14 cellular contexts compared by ENCODE assay signal in genomic region chr14:75247939-75248338, GRCh38. TPM values are rescaled to one million over a fixed set of nuclear protein-coding genes. Genes with fewer than 3 reads are reported as not detected.
DNase-seq lines count a peak whose midpoint lies in the region; ATAC-seq, FAIRE-seq and TF ChIP-seq lines count a peak whose summit lies in the region.
"Had no signal": no experiment of that assay in that cellular context is flagged by ENCODE, and none has a peak within 500 bp of the region (broad histone marks: within the 10 kb centered on the region; RNA-seq: fewer than 3 reads in every experiment).

No MANE protein-coding gene starts in this region.

- H3K27me3 Mint-ChIP-seq in activated naive CD4-positive, alpha-beta T cell treated with anti-CD3 and anti-CD28 coated beads, Interleukin-2, amount 10 ng/mL, durations not matched to agents 7 days and 5 days: peaks cover 43% of the 10 kb centered on the region
- H3K27me3 Mint-ChIP-seq: progenitor cell of endocrine pancreas had no signal

- H3K27ac Mint-ChIP-seq in activated naive CD4-positive, alpha-beta T cell treated with anti-CD3 and anti-CD28 coated beads, Interleukin-2, amount 10 ng/mL, durations not matched to agents 7 days and 5 days: peak overlapping the region; percentile 13

- peak overlapping the region; percentile 51 for H2AFZ ChIP-seq in OCI-LY3 (ENCODE audit: low read depth, low read length)
- H2AFZ ChIP-seq in K562 (ENCODE audit: low read depth, low read length): peak overlapping the region; percentile 83

- no peak for TF ChIP-seq EP300 in K562 (IDR thresholded peaks at IDR 0.05; ENCODE audit: low read length)

- H3K4me3 Mint-ChIP-seq in activated naive CD4-positive, alpha-beta T cell treated with anti-CD3 and anti-CD28 coated beads, Interleukin-2, amount 10 ng/mL, durations not matched to agents 7 days and 5 days: peak overlapping the region; percentile 21

- no TSS peak for BruUV-seq in K562 (replicated peaks; lab: Mats Ljungman, UMichigan)

- 56% methylated on average over 6 of the region's 6 CpGs for WGBS in K562 (ENCODE audit: insufficient coverage, low coverage, missing lambda C conversion rate)
- 80% methylated on average over 6 of the region's 6 CpGs for WGBS in thymus

- H3K4me1 ChIP-seq in OCI-LY3 (ENCODE audit: low read length): peaks cover 19% of the 10 kb centered on the region
- H3K4me1 ChIP-seq in K562 (replicated peaks in 1 of 2; ENCODE audit: control insufficient read depth in 2 of 2, insufficient read depth in 2 of 2, low read length in 2 of 2): peaks cover 0 to 17% of the 10 kb centered on the region in 2 experiments; a peak in 3 of 5 replicates
- H3K4me1 ChIP-seq in thymus (ENCODE audit: control insufficient read depth, insufficient read depth, low read length): peaks cover 32% of the 10 kb centered on the region
- H3K4me1 ChIP-seq: lower lobe of right lung had no signal

- H3K9me1 ChIP-seq in K562 (ENCODE audit: control insufficient read depth, insufficient read depth, low read length): no peaks in the 10 kb centered on the region

- no peak for FAIRE-seq in K562 (lab: Jason Lieb, UNC)
- FAIRE-seq: urothelium cell line had no signal

- CTCF ChIA-PET in activated naive CD4-positive, alpha-beta T cell treated with anti-CD3 and anti-CD28 coated beads, Interleukin-2, amount 10 ng/mL, durations not matched to agents 7 days and 5 days (lab: Charles Lee): interaction anchor here (1.2 to 1.4 kb wide), 2 partner anchors 11 to 103 kb away, joined by 3 read pairs; no protein-coding TSS in a partner anchor
- CTCF ChIA-PET in K562 (lab: Yijun Ruan, JAX; ENCODE audit: low intra/inter-chr PET ratio): no interaction called here

- in situ Hi-C loops in K562 (cut with MboI): no loop called here

- H3K9ac ChIP-seq in OCI-LY3 (ENCODE audit: low read length): no peak overlapping the region
- no peak overlapping the region for H3K9ac ChIP-seq in K562 (ENCODE audit: insufficient read depth in 1 of 2, low read depth in 2 of 2, low read length in 2 of 2)

- peak overlapping the region; percentile 17; the same call in 1 of the 2 replicates for H3K4me3 ChIP-seq in OCI-LY3 (ENCODE audit: low read length)
- H3K4me3 ChIP-seq in K562: no peak overlapping the region
- H3K4me3 ChIP-seq in thymus (ENCODE audit: low read length): peak overlapping the region; percentile 13
- H3K4me3 ChIP-seq: lower lobe of right lung had no signal

- no peaks in the 10 kb centered on the region for H3K36me3 Mint-ChIP-seq in activated naive CD4-positive, alpha-beta T cell treated with anti-CD3 and anti-CD28 coated beads, Interleukin-2, amount 10 ng/mL, durations not matched to agents 7 days and 5 days

- ATAC-seq in K562: no peak
- ATAC-seq in HG03025 (IDR thresholded peaks at IDR 0.05; ENCODE audit: low FRiP score, unreplicated experiment): no peak
- ATAC-seq in HG02885 (IDR thresholded peaks at IDR 0.05; ENCODE audit: poor library complexity, unreplicated experiment): no peak

- POLR2A ChIA-PET in K562 (lab: Yijun Ruan, JAX): interaction anchor here (2.7 kb wide), 1 partner anchor 11 kb away, joined by 12 read pairs; no protein-coding TSS in a partner anchor

- no peak for TF ChIP-seq RAD21 in K562 (CRISPR knock-in tag; conservative IDR thresholded peaks at IDR 0.05 in 1 of 2, IDR thresholded peaks at IDR 0.05 in 1 of 2)

- TF ChIP-seq CTCF in OCI-LY3 (IDR thresholded peaks at IDR 0.05; ENCODE audit: low read depth, low read length) (no peak), K562 (IDR thresholded peaks at IDR 0.05 in 2 of 3, conservative IDR thresholded peaks at IDR 0.05 in 1 of 3; ENCODE audit: insufficient read depth in 2 of 3, low read depth in 1 of 3, low read length in 3 of 3) (no peak)

- H3K27me3 ChIP-seq in OCI-LY3 (ENCODE audit: low read depth, low read length): peaks cover 23% of the 10 kb centered on the region
- no peaks in the 10 kb centered on the region for H3K27me3 ChIP-seq in K562 (ENCODE audit: control insufficient read depth in 2 of 2, insufficient read depth in 2 of 2, low read length in 2 of 2)
- no peaks in the 10 kb centered on the region for H3K27me3 ChIP-seq in thymus (ENCODE audit: control insufficient read depth, insufficient read depth)

- H3K36me3 ChIP-seq in OCI-LY3 (replicated peaks; ENCODE audit: low read depth, low read length) (no peaks in the 10 kb centered on the region), K562 (ENCODE audit: control insufficient read depth, insufficient read depth, low read length) (no peaks in the 10 kb centered on the region), thymus (ENCODE audit: control insufficient read depth, insufficient read depth) (no peaks in the 10 kb centered on the region)
- H3K36me3 ChIP-seq: lower lobe of right lung had no signal

- no peaks in the 10 kb centered on the region for H3K9me3 ChIP-seq in OCI-LY3 (ENCODE audit: insufficient read depth, low read length)
- H3K9me3 ChIP-seq in K562 (replicated peaks; ENCODE audit: control insufficient read depth, insufficient read depth, low read depth, low read length): no peaks in the 10 kb centered on the region
- H3K9me3 ChIP-seq in thymus (ENCODE audit: control insufficient read depth): no peaks in the 10 kb centered on the region
- H3K9me3 ChIP-seq: lower lobe of right lung had no signal

- H3K27ac ChIP-seq in OCI-LY3 (ENCODE audit: low read length) (no peak overlapping the region), K562 (ENCODE audit: extremely low read depth, low read depth, low read length) (no peak overlapping the region), thymus (ENCODE audit: low read depth) (peak overlapping the region; percentile 92)
- H3K27ac ChIP-seq: lower lobe of right lung had no signal

- intact Hi-C loops in K562 (cut with micrococcal nuclease): no loop called here

- H3K4me1 Mint-ChIP-seq in activated naive CD4-positive, alpha-beta T cell treated with anti-CD3 and anti-CD28 coated beads, Interleukin-2, amount 10 ng/mL, durations not matched to agents 7 days and 5 days: peaks cover 56% of the 10 kb centered on the region

- H3K4me2 ChIP-seq in OCI-LY3 (ENCODE audit: low read length): peak overlapping the region; percentile 35
- H3K4me2 ChIP-seq in K562 (ENCODE audit: insufficient read depth, low read length): no peak overlapping the region

- DNase-seq in activated naive CD4-positive, alpha-beta T cell treated with anti-CD3 and anti-CD28 coated beads, Interleukin-2, amount 10 ng/mL, durations not matched to agents 7 days and 5 days: no peak
- no peak for DNase-seq in activated naive CD4-positive, alpha-beta T cell treated with Interleukin-2 at 50 U/mL for 16 hours
- DNase-seq in K562 (ENCODE audit: extremely low read depth in 1 of 4, low spot score in 3 of 4): no peak
- no peak for DNase-seq in NCI-H2227 treated with DMSO at 0.1 percent for 48 hours (lab: John Stamatoyannopoulos, UW)
- DNase-seq: amniotic stem cell, NCI-H1417 treated with DMSO at 0.1 percent for 48 hours, SHP77 had no signal

- H3K9me3 Mint-ChIP-seq in activated naive CD4-positive, alpha-beta T cell treated with anti-CD3 and anti-CD28 coated beads, Interleukin-2, amount 10 ng/mL, durations not matched to agents 7 days and 5 days: no peaks in the 10 kb centered on the region

- H4K20me1 ChIP-seq in OCI-LY3 (ENCODE audit: insufficient read depth, low read length) (no peaks in the 10 kb centered on the region), K562 (replicated peaks; ENCODE audit: control insufficient read depth, insufficient read depth, low read length) (no peaks in the 10 kb centered on the region)

- no peaks in the 10 kb centered on the region for H3K79me2 ChIP-seq in OCI-LY3 (ENCODE audit: low read length)
- H3K79me2 ChIP-seq in K562 (ENCODE audit: control insufficient read depth, insufficient read depth, low read length): no peaks in the 10 kb centered on the region

- TF ChIP-seq POLR2A in K562 (conservative IDR thresholded peaks at IDR 0.05): no peak

TF ChIP-seq in K562, 482 proteins besides CTCF, POLR2A, EP300 and RAD21:
- peak; percentile 84 for TF ChIP-seq RBM25 (IDR thresholded peaks at IDR 0.05; ENCODE audit: low read depth, low read length, severe bottlenecking)
- 0 out of 4 replicates have a peak, but pooled peaks of 1 of the 2 experiments have one; percentile 44 for TF ChIP-seq RCOR1 (IDR thresholded peaks at IDR 0.05; ENCODE audit: borderline replicate concordance in 1 of 2, low read depth in 2 of 2, low read length in 2 of 2)
- TF ChIP-seq ADNP (tag; IDR thresholded peaks at IDR 0.05): peak; percentile 76; the same call in 1 of the 2 replicates
- TF ChIP-seq BCOR (IDR thresholded peaks at IDR 0.05): peak; percentile 71
- no peak for TF ChIP-seq ZNF253 (CRISPR knock-in tag; conservative IDR thresholded peaks at IDR 0.05)
- no peak for TF ChIP-seq SMARCB1 (IDR thresholded peaks at IDR 0.05; ENCODE audit: insufficient read length, low read depth)
- no peak for TF ChIP-seq HOXB6 (CRISPR knock-in tag; IDR thresholded peaks at IDR 0.05; ENCODE audit: borderline replicate concordance)
- no peak for TF ChIP-seq CREBBP (IDR thresholded peaks at IDR 0.05; ENCODE audit: low read depth, low read length)
- TF ChIP-seq KDM1A (IDR thresholded peaks at IDR 0.05): peak in 1 of 2 experiments; percentile 60; a peak in 1 of 4 replicates

RNA-seq across cellular contexts. Expression of gene FOS, which starts 30.7 kb away (rescaled TPM):
- total RNA-seq in K562 (2011; cell fraction: chromatin; rRNA removed; ENCODE audit: low replicate concordance): 20.9 and 54.0 TPM in 2 replicates
- total RNA-seq in K562 (2011; cell fraction: nucleolus; rRNA removed): 42.1 and 51.5 TPM in 2 replicates
- total RNA-seq in K562 (2011; cell fraction: nucleoplasm; rRNA removed): 28.7 and 32.3 TPM in 2 replicates
- total RNA-seq in K562 (2014; rRNA removed): 12.1 and 19.4 TPM in 2 replicates
- 4.2 and 8.9 TPM in 2 replicates for total RNA-seq in K562 (2014; rRNA removed; fragmentation: Illumina TruSeq; extraction: Trizol)
- total RNA-seq in K562 (2015; rRNA removed; fragmentation: Illumina TruSeq; extraction: Trizol): 0.54 and 1.1 TPM in 2 replicates
- total RNA-seq in K562 (2021): 13.8 and 17.4 TPM in 2 replicates
- 3.6 and 5.7 TPM in 2 replicates for polyA plus RNA-seq in K562 (2011; rRNA removed)
- 3.7 and 20.6 TPM in 2 replicates for polyA plus RNA-seq in K562 (2011; cell fraction: cytosol; rRNA removed)
- 13.7 and 48.9 TPM in 2 replicates for polyA plus RNA-seq in K562 (2011; cell fraction: nucleus; rRNA removed)
- polyA plus RNA-seq in K562 (2012): 8.3 and 9.7 TPM in 2 replicates
- polyA plus RNA-seq in K562 (2014; fragmentation: Illumina TruSeq; extraction: Trizol): 8.2 and 12.8 TPM in 2 replicates
- 1 to 10 TPM in 1 of 2 experiments, under 1 TPM in 1; 0.56 to 2.1 TPM for polyA plus RNA-seq in K562 (2014; fragmentation: Nextera tagmentation; extraction: Ambion mirVana)
- polyA plus RNA-seq in K562 (2014; rRNA removed): 11.6 and 14.8 TPM in 2 replicates
- polyA minus RNA-seq in K562 (2011; rRNA and poly(A)+ RNA removed): 3.8 and 7.1 TPM in 2 replicates
- polyA minus RNA-seq in K562 (2011; cell fraction: cytosol; rRNA and poly(A)+ RNA removed): 7.6 and 8.7 TPM in 2 replicates
- polyA minus RNA-seq in K562 (2011; cell fraction: nucleus; rRNA and poly(A)+ RNA removed): 24.0 and 43.5 TPM in 2 replicates
- 253 TPM for polyA plus RNA-seq in thymus
